Comparison of ENCODE assay signal across 1 cellular context in the genomic region with DNA sequence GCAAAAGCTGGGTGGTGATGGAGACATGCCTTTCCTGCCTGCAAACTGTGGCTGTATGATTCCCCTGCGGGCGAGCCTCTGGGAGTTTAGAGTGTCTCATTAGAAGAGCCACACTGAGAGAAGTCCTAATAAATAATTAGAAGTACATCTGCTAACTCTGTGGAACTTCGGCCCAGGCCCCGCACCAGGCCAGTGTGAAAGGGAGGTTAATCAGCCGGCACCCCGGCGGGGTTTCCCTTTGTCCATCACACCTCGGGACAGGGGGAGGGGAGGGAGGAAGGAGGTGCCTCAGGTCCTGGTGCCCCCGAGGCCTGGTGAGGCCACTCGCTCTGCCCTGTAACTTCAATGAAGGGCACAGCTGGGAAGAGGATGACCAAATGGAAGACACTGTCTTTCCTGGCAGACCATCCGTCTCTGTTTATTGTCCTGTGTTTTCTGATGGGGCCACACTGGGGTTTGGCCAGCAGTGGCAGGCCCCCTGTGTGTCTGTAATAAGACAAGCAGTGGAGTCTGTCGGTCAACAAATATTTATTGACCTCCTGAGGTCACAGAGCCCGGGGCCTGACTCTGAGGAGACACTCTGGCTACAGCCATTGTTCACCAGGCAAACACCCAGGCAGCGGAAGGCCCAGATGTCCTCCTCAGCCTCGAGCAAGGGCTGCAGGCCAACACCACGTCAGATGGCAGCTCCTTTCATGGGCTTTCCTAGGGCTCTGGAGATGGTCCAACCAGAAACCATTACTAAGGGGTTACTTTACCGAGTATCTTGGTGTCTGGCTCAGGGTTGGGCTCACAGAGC.
A peak's percentile ranks its signal among the peaks of the same experiment; 100 is the strongest.
TF ChIP-seq lines count a peak whose summit lies in the region.

No MANE protein-coding gene starts in this region.

TF ChIP-seq in HepG2, 621 proteins besides CTCF, POLR2A, EP300 and RAD21 (continued from another document and continues in another):
- TF ChIP-seq, protein P1, sequence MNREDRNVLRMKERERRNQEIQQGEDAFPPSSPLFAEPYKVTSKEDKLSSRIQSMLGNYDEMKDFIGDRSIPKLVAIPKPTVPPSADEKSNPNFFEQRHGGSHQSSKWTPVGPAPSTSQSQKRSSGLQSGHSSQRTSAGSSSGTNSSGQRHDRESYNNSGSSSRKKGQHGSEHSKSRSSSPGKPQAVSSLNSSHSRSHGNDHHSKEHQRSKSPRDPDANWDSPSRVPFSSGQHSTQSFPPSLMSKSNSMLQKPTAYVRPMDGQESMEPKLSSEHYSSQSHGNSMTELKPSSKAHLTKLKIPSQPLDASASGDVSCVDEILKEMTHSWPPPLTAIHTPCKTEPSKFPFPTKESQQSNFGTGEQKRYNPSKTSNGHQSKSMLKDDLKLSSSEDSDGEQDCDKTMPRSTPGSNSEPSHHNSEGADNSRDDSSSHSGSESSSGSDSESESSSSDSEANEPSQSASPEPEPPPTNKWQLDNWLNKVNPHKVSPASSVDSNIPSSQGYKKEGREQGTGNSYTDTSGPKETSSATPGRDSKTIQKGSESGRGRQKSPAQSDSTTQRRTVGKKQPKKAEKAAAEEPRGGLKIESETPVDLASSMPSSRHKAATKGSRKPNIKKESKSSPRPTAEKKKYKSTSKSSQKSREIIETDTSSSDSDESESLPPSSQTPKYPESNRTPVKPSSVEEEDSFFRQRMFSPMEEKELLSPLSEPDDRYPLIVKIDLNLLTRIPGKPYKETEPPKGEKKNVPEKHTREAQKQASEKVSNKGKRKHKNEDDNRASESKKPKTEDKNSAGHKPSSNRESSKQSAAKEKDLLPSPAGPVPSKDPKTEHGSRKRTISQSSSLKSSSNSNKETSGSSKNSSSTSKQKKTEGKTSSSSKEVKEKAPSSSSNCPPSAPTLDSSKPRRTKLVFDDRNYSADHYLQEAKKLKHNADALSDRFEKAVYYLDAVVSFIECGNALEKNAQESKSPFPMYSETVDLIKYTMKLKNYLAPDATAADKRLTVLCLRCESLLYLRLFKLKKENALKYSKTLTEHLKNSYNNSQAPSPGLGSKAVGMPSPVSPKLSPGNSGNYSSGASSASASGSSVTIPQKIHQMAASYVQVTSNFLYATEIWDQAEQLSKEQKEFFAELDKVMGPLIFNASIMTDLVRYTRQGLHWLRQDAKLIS (CRISPR knock-in tag; IDR thresholded peaks at IDR 0.05) = no peak
- TF ChIP-seq NFATC3 (CRISPR knock-in tag; IDR thresholded peaks at IDR 0.05) (no peak), ZNF746 (CRISPR knock-in tag; IDR thresholded peaks at IDR 0.05) (no peak), SMARCC2 (IDR thresholded peaks at IDR 0.05) (no peak), MBNL3 (CRISPR knock-in tag; conservative IDR thresholded peaks at IDR 0.05) (no peak), REL (CRISPR knock-in tag; conservative IDR thresholded peaks at IDR 0.05) (no peak), ZNF44 (CRISPR knock-in tag; IDR thresholded peaks at IDR 0.05) (no peak), ZNF530 (CRISPR knock-in tag; IDR thresholded peaks at IDR 0.05; ENCODE audit: low read depth) (no peak), CREM (IDR thresholded peaks at IDR 0.05) (peak; percentile 61; the same call in 1 of the 2 replicates), CREM (CRISPR knock-in tag; IDR thresholded peaks at IDR 0.05) (no peak), ZNF260 (CRISPR knock-in tag; IDR thresholded peaks at IDR 0.05; ENCODE audit: borderline replicate concordance, low read depth) (no peak), ZNF552 (CRISPR knock-in tag; IDR thresholded peaks at IDR 0.05; ENCODE audit: borderline replicate concordance) (no peak), ZSCAN29 (CRISPR knock-in tag; conservative IDR thresholded peaks at IDR 0.05) (no peak), ZBTB3 (CRISPR knock-in tag; IDR thresholded peaks at IDR 0.05; ENCODE audit: borderline replicate concordance, low read depth) (no peak), NR2F2 (IDR thresholded peaks at IDR 0.05; ENCODE audit: borderline replicate concordance, low read depth) (peak; percentile 50; the same call in 1 of the 2 replicates), GPN1 (CRISPR knock-in tag; IDR thresholded peaks at IDR 0.05; ENCODE audit: borderline replicate concordance) (no peak), SNRNP70 (IDR thresholded peaks at IDR 0.05; ENCODE audit: low read depth, low read length) (no peak)
- TF ChIP-seq, protein P2, sequence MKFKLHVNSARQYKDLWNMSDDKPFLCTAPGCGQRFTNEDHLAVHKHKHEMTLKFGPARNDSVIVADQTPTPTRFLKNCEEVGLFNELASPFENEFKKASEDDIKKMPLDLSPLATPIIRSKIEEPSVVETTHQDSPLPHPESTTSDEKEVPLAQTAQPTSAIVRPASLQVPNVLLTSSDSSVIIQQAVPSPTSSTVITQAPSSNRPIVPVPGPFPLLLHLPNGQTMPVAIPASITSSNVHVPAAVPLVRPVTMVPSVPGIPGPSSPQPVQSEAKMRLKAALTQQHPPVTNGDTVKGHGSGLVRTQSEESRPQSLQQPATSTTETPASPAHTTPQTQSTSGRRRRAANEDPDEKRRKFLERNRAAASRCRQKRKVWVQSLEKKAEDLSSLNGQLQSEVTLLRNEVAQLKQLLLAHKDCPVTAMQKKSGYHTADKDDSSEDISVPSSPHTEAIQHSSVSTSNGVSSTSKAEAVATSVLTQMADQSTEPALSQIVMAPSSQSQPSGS (CRISPR knock-in tag; IDR thresholded peaks at IDR 0.05) = peak; percentile 58; the same call in 1 of the 2 replicates
- TF ChIP-seq, protein P3, sequence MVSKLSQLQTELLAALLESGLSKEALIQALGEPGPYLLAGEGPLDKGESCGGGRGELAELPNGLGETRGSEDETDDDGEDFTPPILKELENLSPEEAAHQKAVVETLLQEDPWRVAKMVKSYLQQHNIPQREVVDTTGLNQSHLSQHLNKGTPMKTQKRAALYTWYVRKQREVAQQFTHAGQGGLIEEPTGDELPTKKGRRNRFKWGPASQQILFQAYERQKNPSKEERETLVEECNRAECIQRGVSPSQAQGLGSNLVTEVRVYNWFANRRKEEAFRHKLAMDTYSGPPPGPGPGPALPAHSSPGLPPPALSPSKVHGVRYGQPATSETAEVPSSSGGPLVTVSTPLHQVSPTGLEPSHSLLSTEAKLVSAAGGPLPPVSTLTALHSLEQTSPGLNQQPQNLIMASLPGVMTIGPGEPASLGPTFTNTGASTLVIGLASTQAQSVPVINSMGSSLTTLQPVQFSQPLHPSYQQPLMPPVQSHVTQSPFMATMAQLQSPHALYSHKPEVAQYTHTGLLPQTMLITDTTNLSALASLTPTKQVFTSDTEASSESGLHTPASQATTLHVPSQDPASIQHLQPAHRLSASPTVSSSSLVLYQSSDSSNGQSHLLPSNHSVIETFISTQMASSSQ (IDR thresholded peaks at IDR 0.05; ENCODE audit: low read depth) = no peak
- TF ChIP-seq, protein P3 (CRISPR knock-in tag; IDR thresholded peaks at IDR 0.05; ENCODE audit: borderline replicate concordance) = peak; percentile 79; the same call in 1 of the 2 replicates
- TF ChIP-seq, protein P4, sequence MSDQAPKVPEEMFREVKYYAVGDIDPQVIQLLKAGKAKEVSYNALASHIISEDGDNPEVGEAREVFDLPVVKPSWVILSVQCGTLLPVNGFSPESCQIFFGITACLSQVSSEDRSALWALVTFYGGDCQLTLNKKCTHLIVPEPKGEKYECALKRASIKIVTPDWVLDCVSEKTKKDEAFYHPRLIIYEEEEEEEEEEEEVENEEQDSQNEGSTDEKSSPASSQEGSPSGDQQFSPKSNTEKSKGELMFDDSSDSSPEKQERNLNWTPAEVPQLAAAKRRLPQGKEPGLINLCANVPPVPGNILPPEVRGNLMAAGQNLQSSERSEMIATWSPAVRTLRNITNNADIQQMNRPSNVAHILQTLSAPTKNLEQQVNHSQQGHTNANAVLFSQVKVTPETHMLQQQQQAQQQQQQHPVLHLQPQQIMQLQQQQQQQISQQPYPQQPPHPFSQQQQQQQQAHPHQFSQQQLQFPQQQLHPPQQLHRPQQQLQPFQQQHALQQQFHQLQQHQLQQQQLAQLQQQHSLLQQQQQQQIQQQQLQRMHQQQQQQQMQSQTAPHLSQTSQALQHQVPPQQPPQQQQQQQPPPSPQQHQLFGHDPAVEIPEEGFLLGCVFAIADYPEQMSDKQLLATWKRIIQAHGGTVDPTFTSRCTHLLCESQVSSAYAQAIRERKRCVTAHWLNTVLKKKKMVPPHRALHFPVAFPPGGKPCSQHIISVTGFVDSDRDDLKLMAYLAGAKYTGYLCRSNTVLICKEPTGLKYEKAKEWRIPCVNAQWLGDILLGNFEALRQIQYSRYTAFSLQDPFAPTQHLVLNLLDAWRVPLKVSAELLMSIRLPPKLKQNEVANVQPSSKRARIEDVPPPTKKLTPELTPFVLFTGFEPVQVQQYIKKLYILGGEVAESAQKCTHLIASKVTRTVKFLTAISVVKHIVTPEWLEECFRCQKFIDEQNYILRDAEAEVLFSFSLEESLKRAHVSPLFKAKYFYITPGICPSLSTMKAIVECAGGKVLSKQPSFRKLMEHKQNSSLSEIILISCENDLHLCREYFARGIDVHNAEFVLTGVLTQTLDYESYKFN (CRISPR knock-in tag; conservative IDR thresholded peaks at IDR 0.05) = peak; percentile 80
- TF ChIP-seq, protein P5, sequence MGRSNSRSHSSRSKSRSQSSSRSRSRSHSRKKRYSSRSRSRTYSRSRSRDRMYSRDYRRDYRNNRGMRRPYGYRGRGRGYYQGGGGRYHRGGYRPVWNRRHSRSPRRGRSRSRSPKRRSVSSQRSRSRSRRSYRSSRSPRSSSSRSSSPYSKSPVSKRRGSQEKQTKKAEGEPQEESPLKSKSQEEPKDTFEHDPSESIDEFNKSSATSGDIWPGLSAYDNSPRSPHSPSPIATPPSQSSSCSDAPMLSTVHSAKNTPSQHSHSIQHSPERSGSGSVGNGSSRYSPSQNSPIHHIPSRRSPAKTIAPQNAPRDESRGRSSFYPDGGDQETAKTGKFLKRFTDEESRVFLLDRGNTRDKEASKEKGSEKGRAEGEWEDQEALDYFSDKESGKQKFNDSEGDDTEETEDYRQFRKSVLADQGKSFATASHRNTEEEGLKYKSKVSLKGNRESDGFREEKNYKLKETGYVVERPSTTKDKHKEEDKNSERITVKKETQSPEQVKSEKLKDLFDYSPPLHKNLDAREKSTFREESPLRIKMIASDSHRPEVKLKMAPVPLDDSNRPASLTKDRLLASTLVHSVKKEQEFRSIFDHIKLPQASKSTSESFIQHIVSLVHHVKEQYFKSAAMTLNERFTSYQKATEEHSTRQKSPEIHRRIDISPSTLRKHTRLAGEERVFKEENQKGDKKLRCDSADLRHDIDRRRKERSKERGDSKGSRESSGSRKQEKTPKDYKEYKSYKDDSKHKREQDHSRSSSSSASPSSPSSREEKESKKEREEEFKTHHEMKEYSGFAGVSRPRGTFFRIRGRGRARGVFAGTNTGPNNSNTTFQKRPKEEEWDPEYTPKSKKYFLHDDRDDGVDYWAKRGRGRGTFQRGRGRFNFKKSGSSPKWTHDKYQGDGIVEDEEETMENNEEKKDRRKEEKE (IDR thresholded peaks at IDR 0.05) = no peak
- TF ChIP-seq, protein P6, sequence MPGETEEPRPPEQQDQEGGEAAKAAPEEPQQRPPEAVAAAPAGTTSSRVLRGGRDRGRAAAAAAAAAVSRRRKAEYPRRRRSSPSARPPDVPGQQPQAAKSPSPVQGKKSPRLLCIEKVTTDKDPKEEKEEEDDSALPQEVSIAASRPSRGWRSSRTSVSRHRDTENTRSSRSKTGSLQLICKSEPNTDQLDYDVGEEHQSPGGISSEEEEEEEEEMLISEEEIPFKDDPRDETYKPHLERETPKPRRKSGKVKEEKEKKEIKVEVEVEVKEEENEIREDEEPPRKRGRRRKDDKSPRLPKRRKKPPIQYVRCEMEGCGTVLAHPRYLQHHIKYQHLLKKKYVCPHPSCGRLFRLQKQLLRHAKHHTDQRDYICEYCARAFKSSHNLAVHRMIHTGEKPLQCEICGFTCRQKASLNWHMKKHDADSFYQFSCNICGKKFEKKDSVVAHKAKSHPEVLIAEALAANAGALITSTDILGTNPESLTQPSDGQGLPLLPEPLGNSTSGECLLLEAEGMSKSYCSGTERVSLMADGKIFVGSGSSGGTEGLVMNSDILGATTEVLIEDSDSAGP (CRISPR knock-in tag; IDR thresholded peaks at IDR 0.05; ENCODE audit: borderline replicate concordance) = peak; percentile 71; the same call in 1 of the 2 replicates
- TF ChIP-seq, protein P7, sequence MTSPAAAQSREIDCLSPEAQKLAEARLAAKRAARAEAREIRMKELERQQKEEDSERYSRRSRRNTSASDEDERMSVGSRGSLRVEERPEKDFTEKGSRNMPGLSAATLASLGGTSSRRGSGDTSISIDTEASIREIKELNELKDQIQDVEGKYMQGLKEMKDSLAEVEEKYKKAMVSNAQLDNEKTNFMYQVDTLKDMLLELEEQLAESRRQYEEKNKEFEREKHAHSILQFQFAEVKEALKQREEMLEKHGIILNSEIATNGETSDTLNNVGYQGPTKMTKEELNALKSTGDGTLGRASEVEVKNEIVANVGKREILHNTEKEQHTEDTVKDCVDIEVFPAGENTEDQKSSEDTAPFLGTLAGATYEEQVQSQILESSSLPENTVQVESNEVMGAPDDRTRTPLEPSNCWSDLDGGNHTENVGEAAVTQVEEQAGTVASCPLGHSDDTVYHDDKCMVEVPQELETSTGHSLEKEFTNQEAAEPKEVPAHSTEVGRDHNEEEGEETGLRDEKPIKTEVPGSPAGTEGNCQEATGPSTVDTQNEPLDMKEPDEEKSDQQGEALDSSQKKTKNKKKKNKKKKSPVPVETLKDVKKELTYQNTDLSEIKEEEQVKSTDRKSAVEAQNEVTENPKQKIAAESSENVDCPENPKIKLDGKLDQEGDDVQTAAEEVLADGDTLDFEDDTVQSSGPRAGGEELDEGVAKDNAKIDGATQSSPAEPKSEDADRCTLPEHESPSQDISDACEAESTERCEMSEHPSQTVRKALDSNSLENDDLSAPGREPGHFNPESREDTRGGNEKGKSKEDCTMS (CRISPR knock-in tag; conservative IDR thresholded peaks at IDR 0.05) = no peak
- TF ChIP-seq, protein P8, sequence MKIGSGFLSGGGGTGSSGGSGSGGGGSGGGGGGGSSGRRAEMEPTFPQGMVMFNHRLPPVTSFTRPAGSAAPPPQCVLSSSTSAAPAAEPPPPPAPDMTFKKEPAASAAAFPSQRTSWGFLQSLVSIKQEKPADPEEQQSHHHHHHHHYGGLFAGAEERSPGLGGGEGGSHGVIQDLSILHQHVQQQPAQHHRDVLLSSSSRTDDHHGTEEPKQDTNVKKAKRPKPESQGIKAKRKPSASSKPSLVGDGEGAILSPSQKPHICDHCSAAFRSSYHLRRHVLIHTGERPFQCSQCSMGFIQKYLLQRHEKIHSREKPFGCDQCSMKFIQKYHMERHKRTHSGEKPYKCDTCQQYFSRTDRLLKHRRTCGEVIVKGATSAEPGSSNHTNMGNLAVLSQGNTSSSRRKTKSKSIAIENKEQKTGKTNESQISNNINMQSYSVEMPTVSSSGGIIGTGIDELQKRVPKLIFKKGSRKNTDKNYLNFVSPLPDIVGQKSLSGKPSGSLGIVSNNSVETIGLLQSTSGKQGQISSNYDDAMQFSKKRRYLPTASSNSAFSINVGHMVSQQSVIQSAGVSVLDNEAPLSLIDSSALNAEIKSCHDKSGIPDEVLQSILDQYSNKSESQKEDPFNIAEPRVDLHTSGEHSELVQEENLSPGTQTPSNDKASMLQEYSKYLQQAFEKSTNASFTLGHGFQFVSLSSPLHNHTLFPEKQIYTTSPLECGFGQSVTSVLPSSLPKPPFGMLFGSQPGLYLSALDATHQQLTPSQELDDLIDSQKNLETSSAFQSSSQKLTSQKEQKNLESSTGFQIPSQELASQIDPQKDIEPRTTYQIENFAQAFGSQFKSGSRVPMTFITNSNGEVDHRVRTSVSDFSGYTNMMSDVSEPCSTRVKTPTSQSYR (CRISPR knock-in tag; IDR thresholded peaks at IDR 0.05; ENCODE audit: borderline replicate concordance) = no peak
